In the genomic region with DNA sequence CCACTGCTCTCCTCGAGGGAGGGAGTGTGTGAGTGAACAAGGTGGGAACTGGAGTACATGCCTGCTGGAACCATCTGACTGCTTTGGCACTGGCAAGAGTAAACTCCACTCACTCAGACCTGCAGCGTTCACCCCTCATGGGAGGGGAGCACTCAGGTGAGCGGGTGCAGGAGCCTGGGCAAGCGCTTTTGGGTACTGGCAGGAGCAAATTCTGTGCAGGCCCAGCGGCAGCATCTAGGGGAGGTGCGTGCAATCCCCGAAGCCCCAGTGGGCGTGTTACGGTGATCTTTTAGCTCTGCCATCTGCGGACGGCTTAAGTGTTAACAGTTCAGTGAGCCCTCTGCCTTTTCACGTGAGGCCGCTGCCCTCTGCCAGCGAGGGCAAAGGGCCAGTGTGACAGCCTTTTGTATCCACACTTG, we compare ENCODE assay signal across 30 cellular contexts.
"Had no signal": no experiment of that assay in that cellular context is flagged by ENCODE, and none has a peak within 500 bp of the region (broad histone marks: within the 10 kb centered on the region; RNA-seq: fewer than 3 reads in every experiment).

No MANE protein-coding gene starts in this region.

- H3K27me3 ChIP-seq: brain microvascular endothelial cell, dorsolateral prefrontal cortex, gastrocnemius medialis, ovary, thyroid gland, upper lobe of left lung, vagina had no signal

- ATAC-seq: activated CD4-positive, CD25-positive, alpha-beta regulatory T cell treated with anti-CD3 and anti-CD28 coated beads, Interleukin-2, amount 50 U/mL, for 24 hours; stimulated activated memory B cell treated with anti-CD40 and anti-IgM and Interleukin-4, amounts not matched to agents 10 μg/mL and 1 μg/mL and 100 μg/mL, for 72 hours; stimulated activated naive CD8-positive, alpha-beta T cell treated with anti-CD3 and anti-CD28 coated beads, Interleukin-15, amount 100 ng/mL, for 72 hours had no signal

- H3K27ac Mint-ChIP-seq: activated CD4-positive, alpha-beta memory T cell treated with anti-CD3 and anti-CD28 coated beads for 36 hours; activated CD4-positive, alpha-beta T cell treated with anti-CD3 and anti-CD28 coated beads, Interleukin-2, amount 10 ng/mL, durations not matched to agents 24 days and 14 days; activated T-cell treated with anti-CD3 and anti-CD28 coated beads, Interleukin-2, amount 50 U/mL, for 24 hours; naive B cell; nephron progenitor cell; stimulated activated memory B cell treated with anti-CD40 and anti-IgM and Interleukin-4, amounts not matched to agents 10 μg/mL and 1 μg/mL and 100 μg/mL, for 72 hours; stimulated activated naive CD8-positive, alpha-beta T cell treated with anti-CD3 and anti-CD28 coated beads, Interleukin-15, amount 100 ng/mL, for 72 hours had no signal

- H3K4me1 ChIP-seq: prostate gland, thyroid gland, upper lobe of left lung, vagina had no signal

- H3K27ac ChIP-seq: brain microvascular endothelial cell, ovary, prostate gland, thyroid gland, upper lobe of left lung, vagina, VCaP had no signal

- H3K9me3 ChIP-seq: gastrocnemius medialis, prostate gland, thyroid gland, vagina had no signal

- H3K9me3 Mint-ChIP-seq: activated CD4-positive, alpha-beta T cell treated with anti-CD3 and anti-CD28 coated beads, Interleukin-2, amount 10 ng/mL, durations not matched to agents 24 days and 14 days; activated T-cell treated with anti-CD3 and anti-CD28 coated beads, Interleukin-2, amount 50 U/mL, for 24 hours; stimulated activated naive CD8-positive, alpha-beta T cell treated with anti-CD3 and anti-CD28 coated beads, Interleukin-15, amount 100 ng/mL, for 72 hours had no signal

- H3K27me3 Mint-ChIP-seq: activated CD4-positive, alpha-beta memory T cell treated with anti-CD3 and anti-CD28 coated beads for 36 hours; activated CD4-positive, alpha-beta T cell treated with anti-CD3 and anti-CD28 coated beads, Interleukin-2, amount 10 ng/mL, durations not matched to agents 24 days and 14 days; activated T-cell treated with anti-CD3 and anti-CD28 coated beads, Interleukin-2, amount 50 U/mL, for 24 hours; naive B cell; stimulated activated memory B cell treated with anti-CD40 and anti-IgM and Interleukin-4, amounts not matched to agents 10 μg/mL and 1 μg/mL and 100 μg/mL, for 72 hours; stimulated activated naive CD8-positive, alpha-beta T cell treated with anti-CD3 and anti-CD28 coated beads, Interleukin-15, amount 100 ng/mL, for 72 hours had no signal

- H3K4me3 Mint-ChIP-seq: activated CD4-positive, alpha-beta memory T cell treated with anti-CD3 and anti-CD28 coated beads for 36 hours; activated CD4-positive, alpha-beta T cell treated with anti-CD3 and anti-CD28 coated beads, Interleukin-2, amount 10 ng/mL, durations not matched to agents 24 days and 14 days; activated T-cell treated with anti-CD3 and anti-CD28 coated beads, Interleukin-2, amount 50 U/mL, for 24 hours; naive B cell; nephron progenitor cell; stimulated activated memory B cell treated with anti-CD40 and anti-IgM and Interleukin-4, amounts not matched to agents 10 μg/mL and 1 μg/mL and 100 μg/mL, for 72 hours; stimulated activated naive CD8-positive, alpha-beta T cell treated with anti-CD3 and anti-CD28 coated beads, Interleukin-15, amount 100 ng/mL, for 72 hours had no signal

- H3K4me1 Mint-ChIP-seq: activated CD4-positive, alpha-beta T cell treated with anti-CD3 and anti-CD28 coated beads, Interleukin-2, amount 10 ng/mL, durations not matched to agents 24 days and 14 days; stimulated activated naive CD8-positive, alpha-beta T cell treated with anti-CD3 and anti-CD28 coated beads, Interleukin-15, amount 100 ng/mL, for 72 hours had no signal

- DNase-seq: activated CD4-positive, alpha-beta memory T cell treated with anti-CD3 and anti-CD28 coated beads for 36 hours; activated CD4-positive, alpha-beta T cell treated with anti-CD3 and anti-CD28 coated beads, Interleukin-2, amount 10 ng/mL, durations not matched to agents 24 days and 14 days; activated CD8-positive, alpha-beta memory T cell treated with anti-CD3 and anti-CD28 coated beads, Interleukin-2, amount 50 U/mL, for 48 hours; activated gamma-delta T cell treated with Interleukin-2 at 50 U/mL for 16 hours; activated naive CD4-positive, alpha-beta T cell treated with anti-CD3 and anti-CD28 coated beads, Interleukin-2, amount 50 U/mL, for 16 hours; activated T-cell treated with anti-CD3 and anti-CD28 coated beads, Interleukin-2, amount 50 U/mL, for 24 hours; amniotic stem cell; brain microvascular endothelial cell; effector memory CD4-positive, alpha-beta T cell; erythroblast; glutamatergic neuron; hippocampal formation; naive B cell; nephron progenitor cell; ovary; retina; stimulated activated CD4-positive, alpha-beta T cell treated with anti-CD3 and anti-CD28 coated beads, Interleukin-1b, Interleukin-23, amount 100 ng/mL, for 48 hours; stimulated activated CD4-positive, alpha-beta T cell treated with anti-CD3 and anti-CD28 coated beads, Interleukin-4, amount 100 ng/mL, for 4 hours; stimulated activated CD8-positive, alpha-beta memory T cell treated with anti-CD3 and anti-CD28 coated beads, Interleukin-4, amount 100 ng/mL, for 48 hours; stimulated activated naive CD8-positive, alpha-beta T cell treated with anti-CD3 and anti-CD28 coated beads, Interleukin-15, amount 100 ng/mL, for 72 hours; thyroid gland had no signal

- H3K4me2 ChIP-seq: smooth muscle cell had no signal
